8 cellular contexts compared by ENCODE assay signal in the genomic region with DNA sequence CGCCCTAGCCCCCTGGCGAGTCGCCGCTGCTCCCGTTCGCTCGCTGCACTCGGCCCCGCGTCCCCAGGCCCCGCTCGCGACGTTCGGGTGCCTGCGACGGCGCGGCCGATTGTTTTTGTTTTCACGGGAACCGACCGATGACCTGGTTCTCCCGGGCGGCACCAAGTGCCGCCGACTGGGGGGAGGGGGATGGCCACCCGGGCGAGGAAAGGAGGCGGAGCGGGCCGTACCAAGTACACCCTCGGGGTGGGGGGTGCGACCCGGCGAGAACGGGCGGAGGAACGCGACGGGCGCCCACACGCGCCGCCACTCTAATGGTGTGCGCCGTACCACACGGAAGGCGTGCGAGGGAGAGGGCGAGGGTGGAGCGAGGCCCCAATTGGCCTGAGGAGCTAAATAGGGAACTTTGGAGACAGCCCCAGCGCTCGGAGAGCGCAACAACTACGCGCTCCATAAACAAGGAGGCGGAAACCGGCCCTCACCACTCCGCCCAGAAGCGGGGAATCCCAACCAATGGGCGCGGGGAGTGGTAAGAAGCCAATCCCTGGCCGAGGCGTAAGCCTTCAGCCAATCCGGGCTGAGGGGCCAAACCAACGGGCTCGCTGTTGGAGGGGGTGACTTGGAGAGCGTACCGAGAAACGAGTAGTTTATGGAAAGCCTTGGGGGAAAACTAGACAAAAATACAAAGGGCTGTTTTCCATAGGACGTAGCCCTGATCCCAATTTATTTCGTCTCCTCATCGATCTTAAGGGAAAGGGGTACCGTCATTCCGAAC. TPM values are rescaled to one million over a fixed set of nuclear protein-coding genes. Genes with fewer than 3 reads are reported as not detected.
DNase-seq lines count a peak whose midpoint lies in the region; ATAC-seq and TF ChIP-seq lines count a peak whose summit lies in the region.
"Not testable (repeated sequence)": the region's sequence is repeated elsewhere in the genome, so short reads cannot be mapped to it uniquely, and the experiment has no call there.

No MANE protein-coding gene starts in this region.

- not testable (repeated sequence) for H3K27me3 ChIP-seq in esophagus muscularis mucosa

- TF ChIP-seq CTCF in AG09319 (IDR thresholded peaks at IDR 0.05; ENCODE audit: low read depth, low read length); esophagus muscularis mucosa (IDR thresholded peaks at IDR 0.05); mesothelial cell of epicardium (IDR thresholded peaks at IDR 0.05; ENCODE audit: unreplicated experiment): not testable (repeated sequence)

- not testable (repeated sequence) for H3K9me3 ChIP-seq in esophagus muscularis mucosa

- not testable (repeated sequence) for H3K9me3 Mint-ChIP-seq in mesothelial cell of epicardium

- H3K4me1 ChIP-seq in esophagus muscularis mucosa, result not testable (repeated sequence)

- H3K27ac Mint-ChIP-seq in mesothelial cell of epicardium, result peak overlapping the region; percentile 99

- peak; percentile 89 for ATAC-seq in GM19025 (IDR thresholded peaks at IDR 0.05; ENCODE audit: low read depth, unreplicated experiment)
- ATAC-seq in HG03045 (IDR thresholded peaks at IDR 0.05; ENCODE audit: unreplicated experiment), result peak; percentile 92

- H3K27ac ChIP-seq in esophagus muscularis mucosa (replicated peaks in 1 of 4), result peak overlapping the region; percentile 90 to 96 (median 94)

- H3K4me3 ChIP-seq in esophagus muscularis mucosa, result peak overlapping the region; percentile 66 to 86 (median 73)

- not testable (repeated sequence) for H3K36me3 ChIP-seq in esophagus muscularis mucosa

- H3K4me3 Mint-ChIP-seq in mesothelial cell of epicardium, result peak overlapping the region; percentile 91

- TF ChIP-seq EP300 in esophagus muscularis mucosa (IDR thresholded peaks at IDR 0.05), result not testable (repeated sequence)

- not testable (repeated sequence) for H3K27me3 Mint-ChIP-seq in mesothelial cell of epicardium (ENCODE audit: low read depth)

- intact Hi-C loops in esophagus muscularis mucosa (cut with DNase I), result not testable (repeated sequence)

- not testable (repeated sequence) for H3K4me1 Mint-ChIP-seq in mesothelial cell of epicardium

- not testable (repeated sequence) for H3K36me3 Mint-ChIP-seq in mesothelial cell of epicardium

- WGBS in esophagus muscularis mucosa, result 0% methylated on average over 5 of the region's 76 CpGs

- DNase-seq in AG09319 (ENCODE audit: extremely low read depth, low read depth) (peak; percentile 83), RKO (ENCODE audit: low spot score) (peak; percentile 92), esophagus muscularis mucosa (ENCODE audit: extremely low spot score) (peak; percentile 94), mesothelial cell of epicardium (ENCODE audit: low spot score in 2 of 2, unreplicated experiment in 2 of 2) (peak; percentile 76 to 90)
- peak; percentile 81 for DNase-seq in activated T-helper 9 cell treated with anti-CD3 and anti-CD28 coated beads, Interleukin-2, amount 50 U/mL, for 16 hours (ENCODE audit: low read depth)
- peak; percentile 87 to 92 for DNase-seq in stimulated activated CD4-positive, alpha-beta T cell treated with anti-CD3 and anti-CD28 coated beads, Interleukin-4, amount 100 ng/mL, for 4 hours

- peak; percentile 45 for TF ChIP-seq POLR2A in esophagus muscularis mucosa (IDR thresholded peaks at IDR 0.05; ENCODE audit: low read depth)

RNA-seq across cellular contexts. Expression of gene PLGLB1, which starts 54.8 kb away (rescaled TPM):
- 1 to 10 TPM in 3 of 4 donors, under 1 TPM in 1; 0.66 to 4.6 (median 2.7) TPM for total RNA-seq in esophagus muscularis mucosa
- 8.4 to 9.3 TPM (median 8.8 TPM) in 3 replicates for total RNA-seq in mesothelial cell of epicardium

Comparison
In these comparisons a context has a peak if more than half of its experiments do, and no peak if none do; other contexts are left out.
1. Peak in every context shown above with its lines: DNase-seq, ATAC-seq, H3K4me3 ChIP-seq and H3K27ac ChIP-seq.